24 cellular contexts compared by ENCODE assay signal in the genomic region with DNA sequence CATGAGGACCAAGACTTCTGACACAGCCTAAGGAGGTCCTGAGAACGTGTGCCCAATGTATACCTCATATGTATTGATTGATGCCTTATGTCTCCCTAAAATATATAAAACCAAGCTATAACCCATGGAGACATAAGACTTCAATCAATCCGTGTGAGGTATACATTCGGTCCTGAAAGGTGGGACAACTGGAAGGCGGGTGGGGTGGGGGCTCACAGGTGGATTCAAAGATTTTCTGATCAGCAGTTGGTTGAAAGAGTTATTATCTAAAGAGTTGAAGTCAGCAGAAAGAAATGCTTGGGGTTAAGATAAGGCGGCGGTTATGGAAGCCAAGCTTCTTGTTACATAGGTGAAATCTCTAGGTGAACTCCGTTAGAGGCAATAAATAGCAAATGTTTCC.
"Had no signal": no experiment of that assay in that cellular context is flagged by ENCODE, and none has a peak within 500 bp of the region (broad histone marks: within the 10 kb centered on the region; RNA-seq: fewer than 3 reads in every experiment).

No MANE protein-coding gene starts in this region.

- H3K4me2 ChIP-seq: hepatocyte had no signal

- ATAC-seq: gastroesophageal sphincter; heart left ventricle; natural killer cell treated with Interleukin-12 subunit alpha and Interleukin-12 subunit beta and Interleukin-15 and Interleukin-18, amount 100 ng/mL, for 72 hours; psoas muscle; right cardiac atrium; stimulated activated memory B cell treated with anti-CD40 and anti-IgM and Interleukin-4, amounts not matched to agents 10 μg/mL and 1 μg/mL and 100 μg/mL, for 72 hours; upper lobe of right lung had no signal

- H3K79me2 ChIP-seq: hepatocyte had no signal

- H3K27me3 ChIP-seq: colonic mucosa, ovary, sigmoid colon, upper lobe of right lung, uterus had no signal

- H3K4me1 ChIP-seq: colonic mucosa, esophagus muscularis mucosa, gastroesophageal sphincter, heart left ventricle, psoas muscle, sigmoid colon, spleen, suprapubic skin, transverse colon, uterus had no signal

- H3K27ac ChIP-seq: colonic mucosa, esophagus muscularis mucosa, foreskin keratinocyte, gastroesophageal sphincter, heart left ventricle, hepatocyte, left lung, ovary, psoas muscle, sigmoid colon, spleen, suprapubic skin, transverse colon, upper lobe of right lung, uterus had no signal

- H3K9me3 ChIP-seq: colonic mucosa, esophagus muscularis mucosa, gastroesophageal sphincter, heart left ventricle, left lung, ovary, psoas muscle, sigmoid colon, spleen, suprapubic skin, transverse colon, upper lobe of right lung, uterus had no signal

- H3K27me3 Mint-ChIP-seq: stimulated activated naive CD8-positive, alpha-beta T cell treated with anti-CD3 and anti-CD28 coated beads, Interleukin-15, Interleukin-2, amounts not matched to agents 100 ng/mL and 50 ng/mL, for 24 hours had no signal

- H3K36me3 ChIP-seq: colonic mucosa, esophagus muscularis mucosa, gastroesophageal sphincter, heart left ventricle, left lung, ovary, sigmoid colon, spleen, suprapubic skin, transverse colon, upper lobe of right lung, uterus had no signal

- H3K9me3 Mint-ChIP-seq: dendritic cell treated with granulocyte-macrophage colony-stimulating factor and Interleukin-4, amounts not matched to agents 40 ng/mL and 50 ng/mL, for 4 days; natural killer cell treated with Interleukin-12 subunit alpha and Interleukin-12 subunit beta and Interleukin-15 and Interleukin-18, amount 100 ng/mL, for 72 hours; stimulated activated memory B cell treated with anti-CD40 and anti-IgM and Interleukin-4, amounts not matched to agents 10 μg/mL and 1 μg/mL and 100 μg/mL, for 72 hours; stimulated activated naive CD8-positive, alpha-beta T cell treated with anti-CD3 and anti-CD28 coated beads, Interleukin-15, Interleukin-2, amounts not matched to agents 100 ng/mL and 50 ng/mL, for 24 hours had no signal

- H3K4me3 ChIP-seq: colonic mucosa, esophagus muscularis mucosa, gastroesophageal sphincter, heart left ventricle, hepatocyte, left lung, ovary, psoas muscle, sigmoid colon, spleen, suprapubic skin, transverse colon, upper lobe of right lung, uterus had no signal

- H3K36me3 Mint-ChIP-seq: natural killer cell treated with Interleukin-12 subunit alpha and Interleukin-12 subunit beta and Interleukin-15 and Interleukin-18, amount 100 ng/mL, for 72 hours; stimulated activated memory B cell treated with anti-CD40 and anti-IgM and Interleukin-4, amounts not matched to agents 10 μg/mL and 1 μg/mL and 100 μg/mL, for 72 hours had no signal

- DNase-seq: colonic mucosa; effector CD8-positive, alpha-beta T cell; foreskin keratinocyte; heart left ventricle; kidney; left lung; mesenchymal stem cell; ovary; psoas muscle; right cardiac atrium; sigmoid colon; spleen; transverse colon; upper lobe of right lung; uterus had no signal

- H2AFZ ChIP-seq: hepatocyte had no signal

- H3K27ac Mint-ChIP-seq: dendritic cell treated with granulocyte-macrophage colony-stimulating factor and Interleukin-4, amounts not matched to agents 40 ng/mL and 50 ng/mL, for 4 days; natural killer cell treated with Interleukin-12 subunit alpha and Interleukin-12 subunit beta and Interleukin-15 and Interleukin-18, amount 100 ng/mL, for 72 hours; stimulated activated memory B cell treated with anti-CD40 and anti-IgM and Interleukin-4, amounts not matched to agents 10 μg/mL and 1 μg/mL and 100 μg/mL, for 72 hours; stimulated activated naive CD8-positive, alpha-beta T cell treated with anti-CD3 and anti-CD28 coated beads, Interleukin-15, Interleukin-2, amounts not matched to agents 100 ng/mL and 50 ng/mL, for 24 hours had no signal

- H3K4me1 Mint-ChIP-seq: neural crest cell; stimulated activated memory B cell treated with anti-CD40 and anti-IgM and Interleukin-4, amounts not matched to agents 10 μg/mL and 1 μg/mL and 100 μg/mL, for 72 hours had no signal

- H3K4me3 Mint-ChIP-seq: dendritic cell treated with granulocyte-macrophage colony-stimulating factor and Interleukin-4, amounts not matched to agents 40 ng/mL and 50 ng/mL, for 4 days; natural killer cell treated with Interleukin-12 subunit alpha and Interleukin-12 subunit beta and Interleukin-15 and Interleukin-18, amount 100 ng/mL, for 72 hours; neural crest cell; stimulated activated memory B cell treated with anti-CD40 and anti-IgM and Interleukin-4, amounts not matched to agents 10 μg/mL and 1 μg/mL and 100 μg/mL, for 72 hours; stimulated activated naive CD8-positive, alpha-beta T cell treated with anti-CD3 and anti-CD28 coated beads, Interleukin-15, Interleukin-2, amounts not matched to agents 100 ng/mL and 50 ng/mL, for 24 hours had no signal
